In the genomic region with DNA sequence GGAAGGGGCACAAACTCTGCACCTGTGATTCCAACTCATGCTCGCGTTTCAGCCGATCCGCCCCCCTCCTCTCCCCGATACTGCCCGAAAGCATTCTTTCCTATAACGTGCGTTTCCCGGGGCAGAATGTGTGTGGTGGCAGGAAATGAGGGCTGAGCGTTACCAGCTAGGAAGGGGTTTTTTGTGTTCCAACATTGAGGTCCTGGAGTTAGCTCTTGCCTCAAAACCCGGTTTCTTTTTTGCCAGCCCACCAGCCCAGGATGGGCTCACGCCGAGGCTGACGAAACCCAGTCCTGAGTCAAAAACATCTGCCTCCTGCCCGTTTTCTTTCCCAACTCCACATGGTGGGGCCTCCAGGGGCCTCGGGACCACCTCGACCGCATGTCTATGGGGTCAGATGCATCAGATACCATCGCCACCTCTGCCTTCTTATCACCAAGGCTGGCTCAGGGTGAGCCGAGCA, we compare ENCODE assay signal across 13 cellular contexts.
A peak's percentile ranks its signal among the peaks of the same experiment; 100 is the strongest.
DNase-seq lines count a peak whose midpoint lies in the region; ATAC-seq and TF ChIP-seq lines count a peak whose summit lies in the region.
"Had no signal": no experiment of that assay in that cellular context is flagged by ENCODE, and none has a peak within 500 bp of the region (broad histone marks: within the 10 kb centered on the region; RNA-seq: fewer than 3 reads in every experiment).

No MANE protein-coding gene starts in this region.

- no peak for DNase-seq in CD14-positive monocyte (ENCODE audit: low spot score)
- no peak for DNase-seq in lung (ENCODE audit: low spot score)
- DNase-seq in spleen: peak; percentile 68
- no peak for DNase-seq in T-helper 1 cell
- DNase-seq: activated CD8-positive, alpha-beta memory T cell treated with anti-CD3 and anti-CD28 coated beads, Interleukin-2, amount 50 U/mL, for 4 hours; activated effector memory CD4-positive, alpha-beta T cell treated with Interleukin-2 at 50 U/mL for 16 hours; SK-N-SH; stimulated activated CD4-positive, alpha-beta T cell treated with anti-CD3 and anti-CD28 coated beads, Interleukin-2, amount 100 ng/mL, for 48 hours had no signal

- TF ChIP-seq CTCF in CD14-positive monocyte (IDR thresholded peaks at IDR 0.05) (no peak), lung (IDR thresholded peaks at IDR 0.05; ENCODE audit: control extremely low read depth, extremely low read depth) (no peak), spleen (IDR thresholded peaks at IDR 0.05 in 8 of 11, conservative IDR thresholded peaks at IDR 0.05 in 3 of 11) (no peak)

- intact Hi-C loops in CD14-positive monocyte (cut with micrococcal nuclease): loop anchor here in 1 of 2 donors (5.0 kb wide), 2 partner anchors 50 to 100 kb away; no protein-coding TSS in a partner anchor
- intact Hi-C loops in dendritic cell treated with granulocyte-macrophage colony-stimulating factor and Interleukin-4, amounts not matched to agents 40 ng/mL and 50 ng/mL, for 4 days (cut with micrococcal nuclease): no loop called here
- intact Hi-C loops in spleen (cut with DNase I; ENCODE audit: low total_unique reads): no loop called here

- no peaks in the 10 kb centered on the region for H3K27me3 ChIP-seq in lung (ENCODE audit: control insufficient read depth, insufficient read depth)
- no peaks in the 10 kb centered on the region for H3K27me3 ChIP-seq in spleen (replicated peaks in 1 of 7)

- H3K27me3 Mint-ChIP-seq in CD14-positive monocyte (ENCODE audit: low read depth in 3 of 3): peaks cover 10 to 16% (median 14%) of the 10 kb centered on the region in 3 donors
- H3K27me3 Mint-ChIP-seq in dendritic cell treated with granulocyte-macrophage colony-stimulating factor and Interleukin-4, amounts not matched to agents 40 ng/mL and 50 ng/mL, for 4 days: peaks cover 34% of the 10 kb centered on the region

- H3K4me1 ChIP-seq in lung (ENCODE audit: control insufficient read depth in 2 of 2, insufficient read depth in 2 of 2, low read length in 2 of 2): peaks cover 0 to 9% of the 10 kb centered on the region in 2 donors
- H3K4me1 ChIP-seq in spleen: peaks cover 0 to 85% (median 48%) of the 10 kb centered on the region in 6 donors

- peak overlapping the region in 1 of 2 donors; percentile 61 for H3K27ac ChIP-seq in lung (ENCODE audit: low read depth in 1 of 2, low read length in 1 of 2)
- H3K27ac ChIP-seq in spleen: peak overlapping the region in 4 of 8 donors; percentile 45 to 92 (median 88)
- H3K27ac ChIP-seq: parathyroid adenoma had no signal

- peak overlapping the region in 5 of 7 donors; percentile 87 to 93 (median 93) for H3K27ac Mint-ChIP-seq in CD14-positive monocyte
- peak overlapping the region; percentile 0 for H3K27ac Mint-ChIP-seq in dendritic cell treated with granulocyte-macrophage colony-stimulating factor and Interleukin-4, amounts not matched to agents 40 ng/mL and 50 ng/mL, for 4 days
- H3K27ac Mint-ChIP-seq: HFFc6 had no signal

- H3K9me3 ChIP-seq in lung (ENCODE audit: control insufficient read depth in 2 of 2, insufficient read depth in 1 of 2, low read length in 1 of 2): no peaks in the 10 kb centered on the region
- H3K9me3 ChIP-seq in spleen: no peaks in the 10 kb centered on the region
- H3K9me3 ChIP-seq: SK-N-SH had no signal

- no peak for TF ChIP-seq POLR2A in spleen (IDR thresholded peaks at IDR 0.05)

- no peaks in the 10 kb centered on the region for H3K36me3 Mint-ChIP-seq in CD14-positive monocyte
- no peaks in the 10 kb centered on the region for H3K36me3 Mint-ChIP-seq in dendritic cell treated with granulocyte-macrophage colony-stimulating factor and Interleukin-4, amounts not matched to agents 40 ng/mL and 50 ng/mL, for 4 days (ENCODE audit: low read depth)

- 62 to 66% methylated on average over 20 of the region's 20 CpGs for WGBS in lung, 2 donors
- WGBS in spleen, 5 donors: 61 to 79% (median 75%) methylated on average over 20 of the region's 20 CpGs

- H3K36me3 ChIP-seq in lung (ENCODE audit: control insufficient read depth in 2 of 2, insufficient read depth in 2 of 2, low read length in 2 of 2): no peaks in the 10 kb centered on the region
- H3K36me3 ChIP-seq in spleen: no peaks in the 10 kb centered on the region

- ATAC-seq in lung (ENCODE audit: insufficient read depth, low FRiP score): no peak
- no peak for ATAC-seq in HG03460 (IDR thresholded peaks at IDR 0.05; ENCODE audit: unreplicated experiment)
- no peak for ATAC-seq in HG02642 (IDR thresholded peaks at IDR 0.05; ENCODE audit: poor library complexity, unreplicated experiment)

- peaks cover 85% of the 10 kb centered on the region for H3K4me1 Mint-ChIP-seq in CD14-positive monocyte
- H3K4me1 Mint-ChIP-seq in dendritic cell treated with granulocyte-macrophage colony-stimulating factor and Interleukin-4, amounts not matched to agents 40 ng/mL and 50 ng/mL, for 4 days (ENCODE audit: low read depth): peaks cover 59% of the 10 kb centered on the region

- H3K4me3 ChIP-seq in lung (peak overlapping the region; percentile 5), spleen (no peak overlapping the region)

- peaks cover 0 to 9% (median 3%) of the 10 kb centered on the region in 7 donors for H3K9me3 Mint-ChIP-seq in CD14-positive monocyte
- no peaks in the 10 kb centered on the region for H3K9me3 Mint-ChIP-seq in dendritic cell treated with granulocyte-macrophage colony-stimulating factor and Interleukin-4, amounts not matched to agents 40 ng/mL and 50 ng/mL, for 4 days
- H3K9me3 Mint-ChIP-seq: HFFc6 had no signal

- H3K4me3 Mint-ChIP-seq in CD14-positive monocyte: peak overlapping the region in 1 of 2 donors; percentile 16
- H3K4me3 Mint-ChIP-seq in dendritic cell treated with granulocyte-macrophage colony-stimulating factor and Interleukin-4, amounts not matched to agents 40 ng/mL and 50 ng/mL, for 4 days: no peak overlapping the region
- H3K4me3 Mint-ChIP-seq: HFFc6 had no signal
